9 cellular contexts compared by ENCODE assay signal in the genomic region with DNA sequence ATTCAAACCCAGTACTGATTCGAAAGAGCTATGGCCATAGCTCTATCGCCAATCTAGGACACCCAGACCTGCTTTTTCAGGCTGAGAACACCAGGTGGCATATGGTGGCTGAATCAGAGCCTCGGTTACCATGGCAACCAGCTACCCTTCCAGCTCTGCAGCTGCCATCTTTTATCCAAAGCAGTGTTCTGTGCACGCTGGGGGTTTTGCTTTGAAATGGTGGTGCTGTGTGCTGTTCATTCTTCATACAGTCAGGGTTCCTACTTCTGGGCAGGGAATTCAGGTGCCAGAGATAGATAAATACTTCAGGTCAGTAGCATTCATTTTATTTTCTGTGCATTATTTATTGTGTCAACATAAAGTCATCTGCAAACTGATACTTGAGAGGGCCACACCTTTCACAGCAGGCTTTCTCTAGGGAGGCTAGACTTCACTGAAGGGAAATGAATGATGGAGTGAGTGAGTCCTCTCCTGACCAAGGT.
A peak's percentile ranks its signal among the peaks of the same experiment; 100 is the strongest.
DNase-seq lines count a peak whose midpoint lies in the region; ATAC-seq and TF ChIP-seq lines count a peak whose summit lies in the region.
"Had no signal": no experiment of that assay in that cellular context is flagged by ENCODE, and none has a peak within 500 bp of the region (broad histone marks: within the 10 kb centered on the region; RNA-seq: fewer than 3 reads in every experiment).

No MANE protein-coding gene starts in this region.

- POLR2A ChIA-PET in WTC11 (lab: Charles Lee) = interaction anchor here (0.5 to 0.6 kb wide), 2 partner anchors 299 to 761 kb away, joined by 3 read pairs; a partner anchor contains a TSS

- no peak overlapping the region for H3K4me3 Mint-ChIP-seq in CD4-positive, CD25-positive, alpha-beta regulatory T cell
- H3K4me3 Mint-ChIP-seq in WTC11 = no peak overlapping the region
- H3K4me3 Mint-ChIP-seq: activated naive CD4-positive, alpha-beta T cell treated with anti-CD3 and anti-CD28 coated beads, Interleukin-2, amount 50 U/mL, for 24 hours had no signal

- H3K27me3 ChIP-seq in CD4-positive, CD25-positive, alpha-beta regulatory T cell (ENCODE audit: control insufficient read depth, insufficient read depth, low read length) = no peaks in the 10 kb centered on the region

- H3K27ac ChIP-seq in CD4-positive, CD25-positive, alpha-beta regulatory T cell (ENCODE audit: insufficient read depth, low read length, poor library complexity, severe bottlenecking) = no peak overlapping the region
- H3K27ac ChIP-seq in caudate nucleus (ENCODE audit: low read depth, low read length) = no peak overlapping the region

- H3K9me3 Mint-ChIP-seq in CD4-positive, CD25-positive, alpha-beta regulatory T cell = peaks cover 0 to 13% (median 4%) of the 10 kb centered on the region in 7 donors
- H3K9me3 Mint-ChIP-seq in WTC11 = peaks cover 14% of the 10 kb centered on the region

- peaks cover 4% of the 10 kb centered on the region for H3K27me3 Mint-ChIP-seq in CD4-positive, CD25-positive, alpha-beta regulatory T cell
- peaks cover 11% of the 10 kb centered on the region for H3K27me3 Mint-ChIP-seq in WTC11 (ENCODE audit: low read depth)

- ATAC-seq in CD4-positive, CD25-positive, alpha-beta regulatory T cell (ENCODE audit: low read depth in 2 of 2) = peak; percentile 76 to 80
- ATAC-seq in GM19351 (IDR thresholded peaks at IDR 0.05; ENCODE audit: unreplicated experiment) (peak; percentile 100), HG03432 (IDR thresholded peaks at IDR 0.05; ENCODE audit: unreplicated experiment) (peak; percentile 100), WTC11 (peak; percentile 99)

- DNase-seq in CD4-positive, CD25-positive, alpha-beta regulatory T cell = peak; percentile 56 to 85 (median 73)
- DNase-seq in NCI-H226 (peak; percentile 84), WTC11 (ENCODE audit: low spot score) (peak; percentile 84), caudate nucleus (lab: John Stamatoyannopoulos, UW) (peak in 58 of 61 donors; percentile 2 to 92 (median 52)), kidney glomerular epithelial cell (lab: John Stamatoyannopoulos, UW) (peak; percentile 81)
- peak; percentile 81 for DNase-seq in stimulated activated CD4-positive, alpha-beta T cell treated with anti-CD3 and anti-CD28 coated beads, Interleukin-4, amount 100 ng/mL, for 24 hours

- H3K4me1 ChIP-seq in CD4-positive, CD25-positive, alpha-beta regulatory T cell (ENCODE audit: control insufficient read depth, insufficient read depth, low read length, poor library complexity, severe bottlenecking) = no peaks in the 10 kb centered on the region

- H3K9me3 ChIP-seq in CD4-positive, CD25-positive, alpha-beta regulatory T cell (ENCODE audit: control insufficient read depth in 2 of 2, low read length in 2 of 2) = peaks cover 8 to 10% of the 10 kb centered on the region in 2 experiments

- no peaks in the 10 kb centered on the region for H3K4me1 Mint-ChIP-seq in CD4-positive, CD25-positive, alpha-beta regulatory T cell
- H3K4me1 Mint-ChIP-seq in WTC11 = peaks cover 10% of the 10 kb centered on the region
- H3K4me1 Mint-ChIP-seq: activated naive CD4-positive, alpha-beta T cell treated with anti-CD3 and anti-CD28 coated beads, Interleukin-2, amount 50 U/mL, for 24 hours had no signal

- H3K36me3 ChIP-seq in CD4-positive, CD25-positive, alpha-beta regulatory T cell (ENCODE audit: control insufficient read depth, insufficient read depth, low read length) = no peaks in the 10 kb centered on the region

- CTCF ChIA-PET in WTC11 (lab: Charles Lee) = interaction anchor here (0.6 to 1.5 kb wide), 18 partner anchors 9 to 636 kb away, joined by 3 to 15 read pairs (median 3); a partner anchor contains a TSS

- H3K36me3 Mint-ChIP-seq in CD4-positive, CD25-positive, alpha-beta regulatory T cell = no peaks in the 10 kb centered on the region
- peaks cover 25% of the 10 kb centered on the region for H3K36me3 Mint-ChIP-seq in WTC11

- no peak overlapping the region for H3K27ac Mint-ChIP-seq in CD4-positive, CD25-positive, alpha-beta regulatory T cell
- no peak overlapping the region for H3K27ac Mint-ChIP-seq in WTC11
- H3K27ac Mint-ChIP-seq: activated naive CD4-positive, alpha-beta T cell treated with anti-CD3 and anti-CD28 coated beads, Interleukin-2, amount 50 U/mL, for 24 hours had no signal

- no peak overlapping the region for H3K4me3 ChIP-seq in CD4-positive, CD25-positive, alpha-beta regulatory T cell (ENCODE audit: low read depth, low read length)

- TF ChIP-seq CTCF in WTC11 (IDR thresholded peaks at IDR 0.05) = 0 out of 2 replicates have a peak, but pooled peaks have one; percentile 29

TF ChIP-seq in WTC11, 78 proteins besides CTCF, POLR2A, EP300 and RAD21:
- no peak for TF ChIP-seq TEAD1 (CRISPR knock-in tag; IDR thresholded peaks at IDR 0.05)
- TF ChIP-seq GABPB1 (CRISPR knock-in tag; IDR thresholded peaks at IDR 0.05) = peak; percentile 59
- TF ChIP-seq, protein P1, sequence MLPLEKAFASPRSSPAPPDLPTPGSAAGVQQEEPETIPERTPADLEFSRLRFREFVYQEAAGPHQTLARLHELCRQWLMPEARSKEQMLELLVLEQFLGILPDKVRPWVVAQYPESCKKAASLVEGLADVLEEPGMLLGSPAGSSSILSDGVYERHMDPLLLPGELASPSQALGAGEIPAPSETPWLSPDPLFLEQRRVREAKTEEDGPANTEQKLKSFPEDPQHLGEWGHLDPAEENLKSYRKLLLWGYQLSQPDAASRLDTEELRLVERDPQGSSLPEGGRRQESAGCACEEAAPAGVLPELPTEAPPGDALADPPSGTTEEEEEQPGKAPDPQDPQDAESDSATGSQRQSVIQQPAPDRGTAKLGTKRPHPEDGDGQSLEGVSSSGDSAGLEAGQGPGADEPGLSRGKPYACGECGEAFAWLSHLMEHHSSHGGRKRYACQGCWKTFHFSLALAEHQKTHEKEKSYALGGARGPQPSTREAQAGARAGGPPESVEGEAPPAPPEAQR (CRISPR knock-in tag; IDR thresholded peaks at IDR 0.05) = 0 out of 2 replicates have a peak, but pooled peaks have one; percentile 28
- TF ChIP-seq SMAD3 (CRISPR knock-in tag; IDR thresholded peaks at IDR 0.05; ENCODE audit: borderline replicate concordance) = peak; percentile 26; the same call in 1 of the 2 replicates
